In genomic region chr9:129100383-129101169, GRCh38 we compare ENCODE assay signal across 1 cellular context.
TF ChIP-seq lines count a peak whose summit lies in the region.

No MANE protein-coding gene starts in this region.

TF ChIP-seq in K562, 482 proteins besides CTCF, POLR2A, EP300 and RAD21:
- TF ChIP-seq FOXP4 (CRISPR knock-in tag; IDR thresholded peaks at IDR 0.05; ENCODE audit: borderline replicate concordance) (no peak), POLR2G (IDR thresholded peaks at IDR 0.05; ENCODE audit: low read depth, low read length) (peak; percentile 38; the same call in 1 of the 2 replicates), LEF1 (IDR thresholded peaks at IDR 0.05) (no peak)
